Comparison of ENCODE assay signal across 9 cellular contexts in the genomic region with DNA sequence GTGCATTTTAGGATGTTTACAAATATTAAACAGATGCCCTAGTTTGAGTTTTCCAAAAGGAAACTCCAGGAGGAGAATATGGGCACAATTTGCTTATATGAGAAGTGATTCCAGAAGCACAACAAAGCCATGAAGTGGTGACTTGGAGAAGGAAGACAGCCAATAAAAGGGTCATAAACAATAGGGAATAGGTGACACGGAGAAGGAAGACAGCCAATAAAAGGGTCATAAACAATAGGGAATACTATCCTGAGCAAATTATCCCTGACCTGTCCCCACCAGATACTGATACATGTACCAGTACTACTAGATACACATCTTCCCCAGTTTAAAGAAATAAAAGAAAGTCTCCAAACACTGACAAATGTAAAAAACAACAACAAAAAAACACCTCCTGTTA.
"Had no signal": no experiment of that assay in that cellular context is flagged by ENCODE, and none has a peak within 500 bp of the region (broad histone marks: within the 10 kb centered on the region; RNA-seq: fewer than 3 reads in every experiment).

No MANE protein-coding gene starts in this region.

- ATAC-seq: GM23338, HepG2 had no signal

- H3K27ac ChIP-seq: HL-60 had no signal

- H3K4me3 ChIP-seq: GM23338 had no signal

- DNase-seq: H9, HCEC 1CT, HFFc6, KBM-7 had no signal

- FAIRE-seq: H1, H54, HepG2 had no signal
